1 cellular context compared by ENCODE assay signal in the genomic region with DNA sequence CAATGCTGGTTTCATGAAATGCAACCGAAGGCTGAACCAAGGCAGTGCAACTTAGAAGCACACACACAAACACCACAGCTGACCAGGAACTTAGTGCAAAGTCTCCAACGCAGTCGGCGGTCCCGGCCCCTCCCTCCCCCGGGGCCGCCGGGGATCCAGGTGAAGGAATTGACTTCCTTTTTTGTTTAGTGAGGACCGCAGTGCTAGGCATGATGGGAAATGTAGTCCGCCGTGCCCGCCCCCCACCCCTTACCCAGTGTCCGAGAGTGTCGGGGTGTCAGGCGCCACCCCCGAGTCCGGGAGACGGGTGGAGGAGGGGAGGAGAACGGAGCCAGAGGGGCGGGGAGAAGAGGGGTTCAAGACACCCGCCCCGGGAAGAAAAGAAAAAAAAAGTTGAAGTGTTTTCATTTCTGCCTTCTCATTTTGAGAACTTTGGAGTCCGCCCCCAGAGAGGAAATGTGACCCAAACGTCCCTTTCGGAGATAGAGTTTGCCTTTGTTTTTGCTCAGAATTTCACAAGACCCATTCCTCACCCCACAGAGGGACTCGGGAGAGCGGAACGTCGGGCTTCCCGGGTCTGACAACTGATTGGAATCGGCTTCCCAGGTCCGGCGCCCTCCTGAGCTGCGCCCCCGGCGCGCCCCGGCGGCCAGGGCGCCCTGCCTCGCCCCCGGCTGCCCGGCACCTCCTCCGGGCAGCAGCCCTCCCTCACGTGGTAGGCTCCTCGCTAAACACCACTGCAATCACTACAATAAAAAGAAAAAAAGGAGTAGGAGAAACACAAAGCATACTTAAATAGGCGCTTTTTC.
A peak's percentile ranks its signal among the peaks of the same experiment; 100 is the strongest.
TF ChIP-seq lines count a peak whose summit lies in the region.

No MANE protein-coding gene starts in this region.

TF ChIP-seq in K562, 482 proteins besides CTCF, POLR2A, EP300 and RAD21 (continued from another document and continues in another):
- TF ChIP-seq, protein P1, sequence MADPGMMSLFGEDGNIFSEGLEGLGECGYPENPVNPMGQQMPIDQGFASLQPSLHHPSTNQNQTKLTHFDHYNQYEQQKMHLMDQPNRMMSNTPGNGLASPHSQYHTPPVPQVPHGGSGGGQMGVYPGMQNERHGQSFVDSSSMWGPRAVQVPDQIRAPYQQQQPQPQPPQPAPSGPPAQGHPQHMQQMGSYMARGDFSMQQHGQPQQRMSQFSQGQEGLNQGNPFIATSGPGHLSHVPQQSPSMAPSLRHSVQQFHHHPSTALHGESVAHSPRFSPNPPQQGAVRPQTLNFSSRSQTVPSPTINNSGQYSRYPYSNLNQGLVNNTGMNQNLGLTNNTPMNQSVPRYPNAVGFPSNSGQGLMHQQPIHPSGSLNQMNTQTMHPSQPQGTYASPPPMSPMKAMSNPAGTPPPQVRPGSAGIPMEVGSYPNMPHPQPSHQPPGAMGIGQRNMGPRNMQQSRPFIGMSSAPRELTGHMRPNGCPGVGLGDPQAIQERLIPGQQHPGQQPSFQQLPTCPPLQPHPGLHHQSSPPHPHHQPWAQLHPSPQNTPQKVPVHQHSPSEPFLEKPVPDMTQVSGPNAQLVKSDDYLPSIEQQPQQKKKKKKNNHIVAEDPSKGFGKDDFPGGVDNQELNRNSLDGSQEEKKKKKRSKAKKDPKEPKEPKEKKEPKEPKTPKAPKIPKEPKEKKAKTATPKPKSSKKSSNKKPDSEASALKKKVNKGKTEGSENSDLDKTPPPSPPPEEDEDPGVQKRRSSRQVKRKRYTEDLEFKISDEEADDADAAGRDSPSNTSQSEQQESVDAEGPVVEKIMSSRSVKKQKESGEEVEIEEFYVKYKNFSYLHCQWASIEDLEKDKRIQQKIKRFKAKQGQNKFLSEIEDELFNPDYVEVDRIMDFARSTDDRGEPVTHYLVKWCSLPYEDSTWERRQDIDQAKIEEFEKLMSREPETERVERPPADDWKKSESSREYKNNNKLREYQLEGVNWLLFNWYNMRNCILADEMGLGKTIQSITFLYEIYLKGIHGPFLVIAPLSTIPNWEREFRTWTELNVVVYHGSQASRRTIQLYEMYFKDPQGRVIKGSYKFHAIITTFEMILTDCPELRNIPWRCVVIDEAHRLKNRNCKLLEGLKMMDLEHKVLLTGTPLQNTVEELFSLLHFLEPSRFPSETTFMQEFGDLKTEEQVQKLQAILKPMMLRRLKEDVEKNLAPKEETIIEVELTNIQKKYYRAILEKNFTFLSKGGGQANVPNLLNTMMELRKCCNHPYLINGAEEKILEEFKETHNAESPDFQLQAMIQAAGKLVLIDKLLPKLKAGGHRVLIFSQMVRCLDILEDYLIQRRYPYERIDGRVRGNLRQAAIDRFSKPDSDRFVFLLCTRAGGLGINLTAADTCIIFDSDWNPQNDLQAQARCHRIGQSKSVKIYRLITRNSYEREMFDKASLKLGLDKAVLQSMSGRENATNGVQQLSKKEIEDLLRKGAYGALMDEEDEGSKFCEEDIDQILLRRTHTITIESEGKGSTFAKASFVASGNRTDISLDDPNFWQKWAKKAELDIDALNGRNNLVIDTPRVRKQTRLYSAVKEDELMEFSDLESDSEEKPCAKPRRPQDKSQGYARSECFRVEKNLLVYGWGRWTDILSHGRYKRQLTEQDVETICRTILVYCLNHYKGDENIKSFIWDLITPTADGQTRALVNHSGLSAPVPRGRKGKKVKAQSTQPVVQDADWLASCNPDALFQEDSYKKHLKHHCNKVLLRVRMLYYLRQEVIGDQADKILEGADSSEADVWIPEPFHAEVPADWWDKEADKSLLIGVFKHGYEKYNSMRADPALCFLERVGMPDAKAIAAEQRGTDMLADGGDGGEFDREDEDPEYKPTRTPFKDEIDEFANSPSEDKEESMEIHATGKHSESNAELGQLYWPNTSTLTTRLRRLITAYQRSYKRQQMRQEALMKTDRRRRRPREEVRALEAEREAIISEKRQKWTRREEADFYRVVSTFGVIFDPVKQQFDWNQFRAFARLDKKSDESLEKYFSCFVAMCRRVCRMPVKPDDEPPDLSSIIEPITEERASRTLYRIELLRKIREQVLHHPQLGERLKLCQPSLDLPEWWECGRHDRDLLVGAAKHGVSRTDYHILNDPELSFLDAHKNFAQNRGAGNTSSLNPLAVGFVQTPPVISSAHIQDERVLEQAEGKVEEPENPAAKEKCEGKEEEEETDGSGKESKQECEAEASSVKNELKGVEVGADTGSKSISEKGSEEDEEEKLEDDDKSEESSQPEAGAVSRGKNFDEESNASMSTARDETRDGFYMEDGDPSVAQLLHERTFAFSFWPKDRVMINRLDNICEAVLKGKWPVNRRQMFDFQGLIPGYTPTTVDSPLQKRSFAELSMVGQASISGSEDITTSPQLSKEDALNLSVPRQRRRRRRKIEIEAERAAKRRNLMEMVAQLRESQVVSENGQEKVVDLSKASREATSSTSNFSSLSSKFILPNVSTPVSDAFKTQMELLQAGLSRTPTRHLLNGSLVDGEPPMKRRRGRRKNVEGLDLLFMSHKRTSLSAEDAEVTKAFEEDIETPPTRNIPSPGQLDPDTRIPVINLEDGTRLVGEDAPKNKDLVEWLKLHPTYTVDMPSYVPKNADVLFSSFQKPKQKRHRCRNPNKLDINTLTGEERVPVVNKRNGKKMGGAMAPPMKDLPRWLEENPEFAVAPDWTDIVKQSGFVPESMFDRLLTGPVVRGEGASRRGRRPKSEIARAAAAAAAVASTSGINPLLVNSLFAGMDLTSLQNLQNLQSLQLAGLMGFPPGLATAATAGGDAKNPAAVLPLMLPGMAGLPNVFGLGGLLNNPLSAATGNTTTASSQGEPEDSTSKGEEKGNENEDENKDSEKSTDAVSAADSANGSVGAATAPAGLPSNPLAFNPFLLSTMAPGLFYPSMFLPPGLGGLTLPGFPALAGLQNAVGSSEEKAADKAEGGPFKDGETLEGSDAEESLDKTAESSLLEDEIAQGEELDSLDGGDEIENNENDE (IDR thresholded peaks at IDR 0.05; ENCODE audit: low read depth, low read length), result no peak
- 0 out of 2 replicates have a peak, but pooled peaks have one; percentile 34 for TF ChIP-seq ELF2 (CRISPR knock-in tag; IDR thresholded peaks at IDR 0.05)
- TF ChIP-seq, protein P2, sequence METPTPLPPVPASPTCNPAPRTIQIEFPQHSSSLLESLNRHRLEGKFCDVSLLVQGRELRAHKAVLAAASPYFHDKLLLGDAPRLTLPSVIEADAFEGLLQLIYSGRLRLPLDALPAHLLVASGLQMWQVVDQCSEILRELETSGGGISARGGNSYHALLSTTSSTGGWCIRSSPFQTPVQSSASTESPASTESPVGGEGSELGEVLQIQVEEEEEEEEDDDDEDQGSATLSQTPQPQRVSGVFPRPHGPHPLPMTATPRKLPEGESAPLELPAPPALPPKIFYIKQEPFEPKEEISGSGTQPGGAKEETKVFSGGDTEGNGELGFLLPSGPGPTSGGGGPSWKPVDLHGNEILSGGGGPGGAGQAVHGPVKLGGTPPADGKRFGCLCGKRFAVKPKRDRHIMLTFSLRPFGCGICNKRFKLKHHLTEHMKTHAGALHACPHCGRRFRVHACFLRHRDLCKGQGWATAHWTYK (CRISPR knock-in tag; IDR thresholded peaks at IDR 0.05), result no peak
- no peak for TF ChIP-seq THRA (IDR thresholded peaks at IDR 0.05)
- no peak for TF ChIP-seq MCM7 (IDR thresholded peaks at IDR 0.05)
- no peak for TF ChIP-seq CBFA2T2 (conservative IDR thresholded peaks at IDR 0.05)
- TF ChIP-seq, protein P3, sequence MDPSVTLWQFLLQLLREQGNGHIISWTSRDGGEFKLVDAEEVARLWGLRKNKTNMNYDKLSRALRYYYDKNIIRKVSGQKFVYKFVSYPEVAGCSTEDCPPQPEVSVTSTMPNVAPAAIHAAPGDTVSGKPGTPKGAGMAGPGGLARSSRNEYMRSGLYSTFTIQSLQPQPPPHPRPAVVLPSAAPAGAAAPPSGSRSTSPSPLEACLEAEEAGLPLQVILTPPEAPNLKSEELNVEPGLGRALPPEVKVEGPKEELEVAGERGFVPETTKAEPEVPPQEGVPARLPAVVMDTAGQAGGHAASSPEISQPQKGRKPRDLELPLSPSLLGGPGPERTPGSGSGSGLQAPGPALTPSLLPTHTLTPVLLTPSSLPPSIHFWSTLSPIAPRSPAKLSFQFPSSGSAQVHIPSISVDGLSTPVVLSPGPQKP (CRISPR knock-in tag; IDR thresholded peaks at IDR 0.05), result no peak
- TF ChIP-seq ZNF766 (CRISPR knock-in tag; conservative IDR thresholded peaks at IDR 0.05), result peak; percentile 77; the same call in 1 of the 2 replicates
- no peak for TF ChIP-seq POLR3A (IDR thresholded peaks at IDR 0.05; ENCODE audit: borderline replicate concordance, extremely low read depth, insufficient read depth, insufficient read length)
- peak; percentile 74 for TF ChIP-seq EGR1 (conservative IDR thresholded peaks at IDR 0.05)
- TF ChIP-seq SREBF1 (IDR thresholded peaks at IDR 0.05; ENCODE audit: borderline replicate concordance, low read depth, low read length), result no peak
- no peak for TF ChIP-seq POLR3G (IDR thresholded peaks at IDR 0.05; ENCODE audit: extremely low read depth, insufficient read length, insufficient replicate concordance)
- no peak for TF ChIP-seq CCAR2 (IDR thresholded peaks at IDR 0.05; ENCODE audit: low read depth, low read length)
- no peak for TF ChIP-seq ZNF77 (CRISPR knock-in tag; IDR thresholded peaks at IDR 0.05)
- TF ChIP-seq NBN (IDR thresholded peaks at IDR 0.05; ENCODE audit: low read depth), result no peak; the same call in 1 of the 2 replicates
- no peak for TF ChIP-seq ADNP (tag; IDR thresholded peaks at IDR 0.05)
- TF ChIP-seq YBX1 (IDR thresholded peaks at IDR 0.05), result no peak
- TF ChIP-seq STAT5B (CRISPR knock-in tag; IDR thresholded peaks at IDR 0.05), result no peak
- peak; percentile 40 to 90 for TF ChIP-seq AFF1 (IDR thresholded peaks at IDR 0.05; ENCODE audit: low read depth in 1 of 2, partially characterized antibody in 2 of 2)
- TF ChIP-seq CHCHD3 (CRISPR knock-in tag; IDR thresholded peaks at IDR 0.05), result no peak
- no peak for TF ChIP-seq THRAP3 (IDR thresholded peaks at IDR 0.05; ENCODE audit: borderline replicate concordance)
- TF ChIP-seq ZNF311 (CRISPR knock-in tag; IDR thresholded peaks at IDR 0.05), result no peak
- no peak for TF ChIP-seq ZNF263 (CRISPR knock-in tag; IDR thresholded peaks at IDR 0.05; ENCODE audit: borderline replicate concordance)
- TF ChIP-seq DDX20 (tag; IDR thresholded peaks at IDR 0.05; ENCODE audit: low read depth), result no peak
- no peak for TF ChIP-seq TCFL5 (CRISPR knock-in tag; conservative IDR thresholded peaks at IDR 0.05)
- TF ChIP-seq FOXM1 (IDR thresholded peaks at IDR 0.05; ENCODE audit: low read depth), result peak; percentile 51
- no peak for TF ChIP-seq FOXM1 (CRISPR knock-in tag; IDR thresholded peaks at IDR 0.05; ENCODE audit: low read depth)
- TF ChIP-seq SPI1 (IDR thresholded peaks at IDR 0.05; ENCODE audit: borderline replicate concordance, low read depth, low read length), result peak; percentile 96
- TF ChIP-seq PHF21A (IDR thresholded peaks at IDR 0.05; ENCODE audit: borderline replicate concordance, low read depth), result no peak
- no peak for TF ChIP-seq NCOA4 (IDR thresholded peaks at IDR 0.05; ENCODE audit: partially characterized antibody)
- TF ChIP-seq NR2F6 (CRISPR knock-in tag; IDR thresholded peaks at IDR 0.05), result no peak
- TF ChIP-seq, protein P4, sequence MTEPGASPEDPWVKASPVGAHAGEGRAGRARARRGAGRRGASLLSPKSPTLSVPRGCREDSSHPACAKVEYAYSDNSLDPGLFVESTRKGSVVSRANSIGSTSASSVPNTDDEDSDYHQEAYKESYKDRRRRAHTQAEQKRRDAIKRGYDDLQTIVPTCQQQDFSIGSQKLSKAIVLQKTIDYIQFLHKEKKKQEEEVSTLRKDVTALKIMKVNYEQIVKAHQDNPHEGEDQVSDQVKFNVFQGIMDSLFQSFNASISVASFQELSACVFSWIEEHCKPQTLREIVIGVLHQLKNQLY (CRISPR knock-in tag; conservative IDR thresholded peaks at IDR 0.05), result no peak
